Comparison of ENCODE assay signal across 15 cellular contexts in the genomic region with DNA sequence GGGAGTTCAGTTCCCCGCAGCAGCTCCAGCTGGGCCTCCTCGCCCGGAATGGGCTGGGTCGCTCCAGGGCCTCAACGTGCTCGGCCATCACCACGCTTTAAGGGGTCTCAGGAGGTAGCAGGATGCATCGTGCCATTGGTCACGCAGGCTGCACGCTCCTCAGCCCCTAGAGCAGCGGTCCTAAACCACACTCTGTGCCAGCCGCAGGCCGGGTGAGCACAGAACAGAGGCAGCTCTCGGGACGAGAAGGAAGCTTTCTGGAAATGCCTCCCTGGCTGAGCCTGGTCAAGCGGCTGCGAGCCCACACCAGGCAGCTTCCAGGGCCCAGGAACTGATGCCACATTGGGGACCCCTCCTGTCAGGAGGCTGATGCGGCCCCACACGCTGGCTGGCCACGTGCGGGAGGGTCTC. TPM values are rescaled to one million over a fixed set of nuclear protein-coding genes. Genes with fewer than 3 reads are reported as not detected.
DNase-seq lines count a peak whose midpoint lies in the region; ATAC-seq and TF ChIP-seq lines count a peak whose summit lies in the region.
"Had no signal": no experiment of that assay in that cellular context is flagged by ENCODE, and none has a peak within 500 bp of the region (broad histone marks: within the 10 kb centered on the region; RNA-seq: fewer than 3 reads in every experiment).

No MANE protein-coding gene starts in this region.

- H3K27me3 ChIP-seq in BLaER1 (no peaks in the 10 kb centered on the region), PC-3 (ENCODE audit: low read length) (no peaks in the 10 kb centered on the region)

- ATAC-seq in PC-3: no peak

- no peaks in the 10 kb centered on the region for H3K9me3 ChIP-seq in BLaER1
- no peaks in the 10 kb centered on the region for H3K9me3 ChIP-seq in PC-3 (ENCODE audit: low read length)

- H3K4me3 Mint-ChIP-seq in activated T-helper 2 cell treated with anti-CD3 and anti-CD28 coated beads, Interferon-gamma antibody, Interleukin-2, Interleukin-4, amounts not matched to agents 10 μg/mL and 5 μg/mL and 100 μg/mL, durations not matched to agents 14 hours and 24 hours and 36 hours (ENCODE audit: low read depth): no peak overlapping the region
- H3K4me3 Mint-ChIP-seq: CD4-positive, alpha-beta T cell; H9; IgD-negative memory B cell had no signal

- no TSS peak for BruUV-seq in PC-3 (replicated peaks; lab: Mats Ljungman, UMichigan)

- POLR2A ChIA-PET in PC-3 (lab: Charles Lee; ENCODE audit: unreplicated experiment): no interaction called here

- H3K27ac ChIP-seq in BLaER1 (no peak overlapping the region), PC-3 (ENCODE audit: low read length) (no peak overlapping the region)
- H3K27ac ChIP-seq: KMS-11 had no signal

- H3K9me3 Mint-ChIP-seq in activated T-helper 2 cell treated with anti-CD3 and anti-CD28 coated beads, Interferon-gamma antibody, Interleukin-2, Interleukin-4, amounts not matched to agents 10 μg/mL and 5 μg/mL and 100 μg/mL, durations not matched to agents 14 hours and 24 hours and 36 hours: no peaks in the 10 kb centered on the region
- H3K9me3 Mint-ChIP-seq: CD4-positive, alpha-beta T cell had no signal

- peaks cover 4% of the 10 kb centered on the region for H3K36me3 ChIP-seq in BLaER1
- H3K36me3 ChIP-seq in PC-3 (ENCODE audit: low read depth, low read length): no peaks in the 10 kb centered on the region

- H3K36me3 Mint-ChIP-seq in activated T-helper 2 cell treated with anti-CD3 and anti-CD28 coated beads, Interferon-gamma antibody, Interleukin-2, Interleukin-4, amounts not matched to agents 10 μg/mL and 5 μg/mL and 100 μg/mL, durations not matched to agents 14 hours and 24 hours and 36 hours (ENCODE audit: low read depth): no peaks in the 10 kb centered on the region
- H3K36me3 Mint-ChIP-seq: IgD-negative memory B cell had no signal

- intact Hi-C loops in PC-3 (cut with micrococcal nuclease): no loop called here
- intact Hi-C loops in activated T-helper 2 cell treated with anti-CD3 and anti-CD28 coated beads, Interferon-gamma antibody, Interleukin-2, Interleukin-4, amounts not matched to agents 10 μg/mL and 5 μg/mL and 100 μg/mL, durations not matched to agents 14 hours and 24 hours and 36 hours (cut with micrococcal nuclease): no loop called here

- no peak overlapping the region for H3K27ac Mint-ChIP-seq in activated T-helper 2 cell treated with anti-CD3 and anti-CD28 coated beads, Interferon-gamma antibody, Interleukin-2, Interleukin-4, amounts not matched to agents 10 μg/mL and 5 μg/mL and 100 μg/mL, durations not matched to agents 14 hours and 24 hours and 36 hours
- H3K27ac Mint-ChIP-seq: CD4-positive, alpha-beta T cell; IgD-negative memory B cell had no signal

- no peaks in the 10 kb centered on the region for H3K4me1 Mint-ChIP-seq in activated T-helper 2 cell treated with anti-CD3 and anti-CD28 coated beads, Interferon-gamma antibody, Interleukin-2, Interleukin-4, amounts not matched to agents 10 μg/mL and 5 μg/mL and 100 μg/mL, durations not matched to agents 14 hours and 24 hours and 36 hours (ENCODE audit: low read depth)
- H3K4me1 Mint-ChIP-seq: IgD-negative memory B cell had no signal

- CTCF ChIA-PET in PC-3 (lab: Charles Lee): no interaction called here

- H3K9ac ChIP-seq in BLaER1 (no peak overlapping the region), PC-3 (ENCODE audit: low read length) (no peak overlapping the region)
- H3K9ac ChIP-seq: KMS-11 had no signal

- DNase-seq in 8988T (peak; percentile 27), PC-3 (no peak), mesenteric fat pad (ENCODE audit: low spot score) (peak; percentile 79), occipital lobe (lab: John Stamatoyannopoulos, UW) (no peak)
- DNase-seq in activated CD4-positive, alpha-beta T cell treated with anti-CD3 and anti-CD28 coated beads, Interleukin-2, amount 50 U/mL, for 48 hours: no peak
- DNase-seq in activated effector memory CD4-positive, alpha-beta T cell treated with anti-CD3 and anti-CD28 coated beads, Interleukin-2, amount 50 U/mL, for 16 hours: no peak
- no peak for DNase-seq in activated T-helper 2 cell treated with anti-CD3 and anti-CD28 coated beads, Interferon-gamma antibody, Interleukin-2, Interleukin-4, amounts not matched to agents 10 μg/mL and 5 μg/mL and 100 μg/mL, durations not matched to agents 14 hours and 24 hours and 36 hours (ENCODE audit: low spot score)
- DNase-seq: Calu3; CD4-positive, alpha-beta T cell; DMS 273 treated with DMSO at 0.1 percent for 48 hours; GOT3; H9 had no signal

- H3K27me3 Mint-ChIP-seq in activated T-helper 2 cell treated with anti-CD3 and anti-CD28 coated beads, Interferon-gamma antibody, Interleukin-2, Interleukin-4, amounts not matched to agents 10 μg/mL and 5 μg/mL and 100 μg/mL, durations not matched to agents 14 hours and 24 hours and 36 hours (ENCODE audit: low read depth): peaks cover 5% of the 10 kb centered on the region
- H3K27me3 Mint-ChIP-seq: IgD-negative memory B cell had no signal

- no peaks in the 10 kb centered on the region for H3F3A ChIP-seq in PC-3 (ENCODE audit: low read length, unreplicated experiment)

- H4K20me1 ChIP-seq in BLaER1: 0 out of 2 replicates have a peak, but pooled peaks cover 5% of the 10 kb centered on the region
- no peaks in the 10 kb centered on the region for H4K20me1 ChIP-seq in PC-3 (ENCODE audit: low read length)

- no peak overlapping the region for H2AFZ ChIP-seq in PC-3 (ENCODE audit: low read length)

- TF ChIP-seq CTCF in PC-3 (conservative IDR thresholded peaks at IDR 0.05; ENCODE audit: low read depth, low read length): no peak

- H3K9me2 ChIP-seq in PC-3 (replicated peaks; ENCODE audit: low read length): no peaks in the 10 kb centered on the region

- H3K4me1 ChIP-seq in BLaER1 (peaks cover 28% of the 10 kb centered on the region), PC-3 (ENCODE audit: insufficient read depth, low read length) (peaks cover 52% of the 10 kb centered on the region)

- H3K4me2 ChIP-seq in BLaER1 (peak overlapping the region; percentile 21; the same call in 1 of the 2 replicates), PC-3 (ENCODE audit: low read length) (peak overlapping the region; percentile 47)
- H3K4me2 ChIP-seq: KMS-11 had no signal

- H3K4me3 ChIP-seq in BLaER1: no peak overlapping the region
- H3K4me3 ChIP-seq in PC-3 (ENCODE audit: low read length): no peak overlapping the region

- 0 out of 2 replicates have a peak, but pooled peaks cover 6% of the 10 kb centered on the region for H3K79me2 ChIP-seq in PC-3 (ENCODE audit: low read length)

RNA-seq across cellular contexts. Expression of gene LPCAT1, which starts 39.3 kb away (rescaled TPM):
- 121 and 144 TPM in 2 replicates for total RNA-seq in PC-3 (2014; rRNA removed)
- total RNA-seq in mesenteric fat pad: 45.7 TPM
- total RNA-seq in activated T-helper 2 cell treated with anti-CD3 and anti-CD28 coated beads, Interferon-gamma antibody, Interleukin-2, Interleukin-4, amounts not matched to agents 10 μg/mL and 5 μg/mL and 100 μg/mL, durations not matched to agents 14 hours and 24 hours and 36 hours: 78.4 and 79.0 TPM in 2 replicates
- total RNA-seq in occipital lobe: 129 TPM

Comparison
In these comparisons a context has a peak if more than half of its experiments do, and no peak if none do; other contexts are left out.
1. DNase-seq: peak in 8988T (single experiment) and mesenteric fat pad (single experiment); none in PC-3 (single experiment), activated CD4-positive, alpha-beta T cell treated with anti-CD3 and anti-CD28 coated beads, Interleukin-2, amount 50 U/mL, for 48 hours (0 of 2), activated effector memory CD4-positive, alpha-beta T cell treated with anti-CD3 and anti-CD28 coated beads, Interleukin-2, amount 50 U/mL, for 16 hours (single experiment), activated T-helper 2 cell treated with anti-CD3 and anti-CD28 coated beads, Interferon-gamma antibody, Interleukin-2, Interleukin-4, amounts not matched to agents 10 μg/mL and 5 μg/mL and 100 μg/mL, durations not matched to agents 14 hours and 24 hours and 36 hours (single experiment) and occipital lobe (single experiment).